Comparison of ENCODE assay signal across 25 cellular contexts in genomic region chr19:55067869-55068268, GRCh38. TPM values are rescaled to one million over a fixed set of nuclear protein-coding genes. Genes with fewer than 3 reads are reported as not detected.
DNase-seq lines count a peak whose midpoint lies in the region; FAIRE-seq and TF ChIP-seq lines count a peak whose summit lies in the region.
"Had no signal": no experiment of that assay in that cellular context is flagged by ENCODE, and none has a peak within 500 bp of the region (broad histone marks: within the 10 kb centered on the region; RNA-seq: fewer than 3 reads in every experiment).

No MANE protein-coding gene starts in this region.

- DNase-seq in Caco-2 (no peak), PC-9 (no peak), H1 (ENCODE audit: low read depth in 1 of 2, low spot score in 2 of 2) (no peak), mesothelial cell of epicardium (ENCODE audit: low spot score in 2 of 2, unreplicated experiment in 2 of 2) (no peak), NCI-H2029 (lab: John Stamatoyannopoulos, UW) (no peak)
- no peak for DNase-seq in stimulated activated CD4-positive, alpha-beta T cell treated with anti-CD3 and anti-CD28 coated beads, Interleukin-4, amount 100 ng/mL, for 4 hours
- DNase-seq in activated effector memory CD4-positive, alpha-beta T cell treated with anti-CD3 and anti-CD28 coated beads, Interleukin-2, amount 50 U/mL, for 16 hours = no peak
- DNase-seq: AML-193, C1 segment of cervical spinal cord, COR-L47, GOT3, HCEC 1CT, MV-4-11, NCI-H1105, NCI-H2029 treated with DMSO at 0.1 percent for 48 hours, NCI-H446 treated with DMSO at 0.1 percent for 48 hours, NCI-H526, NCI-H82, Peyer's patch, SHP77 treated with DMSO at 0.1 percent for 48 hours had no signal

- no peak for TF ChIP-seq RAD21 in H1 (IDR thresholded peaks at IDR 0.05 in 1 of 2, conservative IDR thresholded peaks at IDR 0.05 in 1 of 2; ENCODE audit: low read depth in 2 of 2, low read length in 2 of 2)

- peaks cover 24% of the 10 kb centered on the region for H3K36me3 Mint-ChIP-seq in Caco-2 (ENCODE audit: insufficient read depth, unreplicated experiment)
- peaks cover 2% of the 10 kb centered on the region for H3K36me3 Mint-ChIP-seq in mesothelial cell of epicardium
- H3K36me3 Mint-ChIP-seq: CD4-positive, alpha-beta memory T cell; IgD-negative memory B cell had no signal

- H4K8ac ChIP-seq in H1 (ENCODE audit: extremely low read depth, insufficient read depth, low read length) = no peak overlapping the region

- no peak for FAIRE-seq in H1 (lab: Jason Lieb, UNC)
- FAIRE-seq: A549, G401.6, GM12878 had no signal

- H3K27me3 Mint-ChIP-seq in Caco-2 (ENCODE audit: insufficient read depth, unreplicated experiment) (no peaks in the 10 kb centered on the region), mesothelial cell of epicardium (ENCODE audit: low read depth) (peaks cover 59% of the 10 kb centered on the region)

- H3K4me1 ChIP-seq in Caco-2 (peaks cover 19% of the 10 kb centered on the region), PC-9 (replicated peaks; ENCODE audit: insufficient read depth) (peaks cover 31% of the 10 kb centered on the region), H1 (replicated peaks in 1 of 4; ENCODE audit: control insufficient read depth in 3 of 4, insufficient read depth in 4 of 4, low read length in 3 of 4) (peaks cover 0 to 10% (median 5%) of the 10 kb centered on the region in 4 experiments; a peak in 6 of 7 replicates)

- no peak overlapping the region for H2BK20ac ChIP-seq in H1 (ENCODE audit: low read length)

- no peak overlapping the region for H4K91ac ChIP-seq in H1 (replicated peaks; ENCODE audit: insufficient read length, low read length)

- no peak overlapping the region for H2BK5ac ChIP-seq in H1 (ENCODE audit: low read depth, low read length)

- no peak overlapping the region for H2BK120ac ChIP-seq in H1 (replicated peaks; ENCODE audit: low read depth, low read length)

- H3K4me1 Mint-ChIP-seq in Caco-2 (ENCODE audit: low read depth, unreplicated experiment) (peaks cover 19% of the 10 kb centered on the region), mesothelial cell of epicardium (peaks cover 40% of the 10 kb centered on the region)

- peak overlapping the region; percentile 50; the same call in 1 of the 2 replicates for H2BK12ac ChIP-seq in H1 (ENCODE audit: low read depth, low read length)

- H3K4me2 ChIP-seq in PC-9 = peak overlapping the region; percentile 45; the same call in 1 of the 2 replicates
- H3K4me2 ChIP-seq in H1 (ENCODE audit: insufficient read depth in 1 of 2, low read depth in 2 of 2, low read length in 2 of 2) = no peak overlapping the region
- H3K4me2 ChIP-seq: A549 had no signal

- no peaks in the 10 kb centered on the region for H3K79me1 ChIP-seq in H1 (ENCODE audit: low read depth, low read length)

- peaks cover 4% of the 10 kb centered on the region for H3K23me2 ChIP-seq in H1 (ENCODE audit: low read depth, low read length)

- H2AK5ac ChIP-seq in H1 (ENCODE audit: low read depth, low read length) = no peak overlapping the region

- H3K27ac ChIP-seq in PC-9 (peak overlapping the region; percentile 98; the same call in 1 of the 2 replicates), H1 (ENCODE audit: low read depth, low read length) (no peak overlapping the region)
- H3K27ac ChIP-seq: A549, Peyer's patch had no signal

- H3K36me3 ChIP-seq in Caco-2 (ENCODE audit: control insufficient read depth, insufficient read depth, low read length) (no peaks in the 10 kb centered on the region), PC-9 (ENCODE audit: low read depth) (no peaks in the 10 kb centered on the region), H1 (ENCODE audit: control insufficient read depth in 2 of 4, insufficient read depth in 4 of 4, low read length in 3 of 4) (no peaks in the 10 kb centered on the region)
- H3K36me3 ChIP-seq: Peyer's patch had no signal

- TF ChIP-seq EP300 in H1 (IDR thresholded peaks at IDR 0.05; ENCODE audit: borderline replicate concordance in 1 of 2, low read depth in 2 of 2, low read length in 2 of 2) = no peak

- H3K27me3 ChIP-seq in Caco-2 (replicated peaks; ENCODE audit: control insufficient read depth, insufficient read depth, low read length) = no peaks in the 10 kb centered on the region
- no peaks in the 10 kb centered on the region for H3K27me3 ChIP-seq in PC-9 (ENCODE audit: insufficient read depth, low read depth)
- H3K27me3 ChIP-seq in H1 (replicated peaks in 1 of 4; ENCODE audit: control insufficient read depth in 3 of 4, extremely low read depth in 1 of 4, insufficient read depth in 3 of 4, low read length in 3 of 4) = peaks cover 18 to 78% (median 58%) of the 10 kb centered on the region in 4 experiments
- H3K27me3 ChIP-seq: Peyer's patch had no signal

- no peak overlapping the region for H3K23ac ChIP-seq in H1 (ENCODE audit: insufficient read length)

- no peaks in the 10 kb centered on the region for H3K9me3 ChIP-seq in Caco-2
- no peaks in the 10 kb centered on the region for H3K9me3 ChIP-seq in PC-9 (ENCODE audit: insufficient read depth, low read depth)
- no peaks in the 10 kb centered on the region for H3K9me3 ChIP-seq in H1 (ENCODE audit: insufficient read depth in 2 of 2, low read depth in 1 of 2, low read length in 1 of 2)
- H3K9me3 ChIP-seq: A549 had no signal

- H3K4me3 ChIP-seq in Caco-2 (ENCODE audit: low read depth, low read length) (no peak overlapping the region), PC-9 (no peak overlapping the region), H1 (ENCODE audit: extremely low read depth in 1 of 4, insufficient read depth in 2 of 4, low read depth in 3 of 4, low read length in 4 of 4) (no peak overlapping the region)
- H3K4me3 ChIP-seq: A549, GM12878, Peyer's patch had no signal

- H3K14ac ChIP-seq in H1 (ENCODE audit: insufficient read length) = no peak overlapping the region

- BruUV-seq in Caco-2 (replicated peaks; lab: Mats Ljungman, UMichigan) = no TSS peak
- no TSS peak for BruUV-seq in PC-9 (replicated peaks; lab: Mats Ljungman, UMichigan)

- H4K20me1 ChIP-seq in PC-9 (ENCODE audit: insufficient read depth) = no peaks in the 10 kb centered on the region
- peaks cover 0 to 5% of the 10 kb centered on the region in 2 experiments for H4K20me1 ChIP-seq in H1 (replicated peaks in 1 of 2; ENCODE audit: control insufficient read depth in 1 of 2, insufficient read depth in 2 of 2, low read length in 2 of 2)

- no peak overlapping the region for H4K5ac ChIP-seq in H1 (ENCODE audit: insufficient read length, low read depth, low read length)

- H3K4me3 Mint-ChIP-seq in Caco-2 (ENCODE audit: unreplicated experiment) (peak overlapping the region; percentile 88), mesothelial cell of epicardium (peak overlapping the region; percentile 20)

- 60% methylated on average over 3 of the region's 3 CpGs; no CpG with 5 or more reads in 1 of the 2 experiments for WGBS in H1 (ENCODE audit: extremely low coverage in 1 of 2, insufficient coverage in 1 of 2, insufficient read length in 1 of 2, insufficient replicate concordance in 2 of 2, low coverage in 1 of 2, low lambda C conversion rate in 2 of 2, missing lambda C conversion rate in 1 of 2), 2 experiments

- CTCF ChIA-PET in Caco-2 (lab: Charles Lee) (no interaction called here), PC-9 (lab: Charles Lee) (interaction anchor here (0.7 kb wide), 1 partner anchor 393 kb away, joined by 3 read pairs; no protein-coding TSS in a partner anchor), H1 (lab: Charles Lee; ENCODE audit: partially characterized antibody) (interaction anchor here (1.2 to 3.3 kb wide), 3 partner anchors 13 to 187 kb away, joined by 3 to 20 read pairs (median 3); no protein-coding TSS in a partner anchor)

- H3K27ac Mint-ChIP-seq in Caco-2 (ENCODE audit: unreplicated experiment) (no peak overlapping the region), mesothelial cell of epicardium (peak overlapping the region; percentile 68)
- H3K27ac Mint-ChIP-seq: CD4-positive, alpha-beta memory T cell; IgD-negative memory B cell had no signal

- no peak overlapping the region for H3K9ac ChIP-seq in H1 (replicated peaks in 1 of 4; ENCODE audit: extremely low read depth in 1 of 4, low read depth in 3 of 4, low read length in 3 of 4)

- H3K79me2 ChIP-seq in PC-9 (ENCODE audit: low read depth) = no peaks in the 10 kb centered on the region
- H3K79me2 ChIP-seq in H1 (ENCODE audit: control insufficient read depth in 1 of 2, insufficient read depth in 2 of 2, low read length in 2 of 2) = no peaks in the 10 kb centered on the region

- peaks cover 46% of the 10 kb centered on the region for H3F3A ChIP-seq in PC-9 (ENCODE audit: insufficient read depth, low read depth)

- H3K9me2 ChIP-seq in PC-9 (ENCODE audit: insufficient read depth) = no peaks in the 10 kb centered on the region

- H3K56ac ChIP-seq in H1 (replicated peaks; ENCODE audit: insufficient read length, low read depth, low read length) = no peak overlapping the region

- no peak for TF ChIP-seq CTCF in Caco-2 (IDR thresholded peaks at IDR 0.05; ENCODE audit: insufficient read depth in 1 of 2, low read depth in 1 of 2, low read length in 1 of 2, severe bottlenecking in 1 of 2, unreplicated experiment in 1 of 2)
- no peak for TF ChIP-seq CTCF in PC-9 (conservative IDR thresholded peaks at IDR 0.05)
- TF ChIP-seq CTCF in H1 (IDR thresholded peaks at IDR 0.05; ENCODE audit: control extremely low read depth in 1 of 3, insufficient read depth in 1 of 3, low read depth in 1 of 3, low read length in 3 of 3) = no peak
- no peak for TF ChIP-seq CTCF in mesothelial cell of epicardium (IDR thresholded peaks at IDR 0.05; ENCODE audit: unreplicated experiment)

- H2AFZ ChIP-seq in PC-9 = no peak overlapping the region
- no peak overlapping the region for H2AFZ ChIP-seq in H1 (ENCODE audit: low read length)

- H3K4ac ChIP-seq in H1 (replicated peaks; ENCODE audit: insufficient read length, low read depth, low read length) = no peak overlapping the region

- intact Hi-C loops in Caco-2 (cut with micrococcal nuclease; ENCODE audit: unreplicated experiment) = no loop called here
- intact Hi-C loops in PC-9 (cut with micrococcal nuclease; ENCODE audit: unreplicated experiment) = loop anchor here (2.0 to 10.0 kb wide), 4 partner anchors 49 to 603 kb away; partner anchors contain the start of genes LENG9, PPP1R12C and ZNF628

- no peak overlapping the region for H3K18ac ChIP-seq in H1 (ENCODE audit: extremely low read depth, low read length)

- POLR2A ChIA-PET in Caco-2 (lab: Charles Lee) = no interaction called here
- POLR2A ChIA-PET in PC-9 (lab: Charles Lee; ENCODE audit: unreplicated experiment) = interaction anchor here (0.9 kb wide), 1 partner anchor 13 kb away, joined by 19 read pairs; no protein-coding TSS in a partner anchor
- POLR2A ChIA-PET in H1 (lab: Charles Lee; ENCODE audit: partially characterized antibody) = interaction anchor here (0.6 to 5.8 kb wide), 8 partner anchors 8 to 620 kb away, joined by 3 to 33 read pairs (median 3); no protein-coding TSS in a partner anchor

- no peak for TF ChIP-seq POLR2A in H1 (IDR thresholded peaks at IDR 0.05; ENCODE audit: control extremely low read depth in 1 of 2, low read depth in 2 of 2, low read length in 2 of 2)

- H2BK15ac ChIP-seq in H1 (ENCODE audit: low read length) = no peak overlapping the region

- H3K9me3 Mint-ChIP-seq in Caco-2 (ENCODE audit: unreplicated experiment) = no peaks in the 10 kb centered on the region
- H3K9me3 Mint-ChIP-seq in mesothelial cell of epicardium = peaks cover 3% of the 10 kb centered on the region
- H3K9me3 Mint-ChIP-seq: IgD-negative memory B cell had no signal

RNA-seq across cellular contexts. Expression of gene RDH13, which starts 4.9 kb away (rescaled TPM):
- 43.3 and 49.8 TPM in 2 replicates for total RNA-seq in Caco-2 (2022)
- 39.8 and 42.1 TPM in 2 replicates for total RNA-seq in PC-9 (2021)
- 29.4 and 31.5 TPM in 2 replicates for total RNA-seq in H1 (2021; fragmentation: NEBNext Ultra II Directional; extraction: Animal tissue kit (Norgen Biotek cat#: 25700))
- polyA plus RNA-seq in H1 (2011; rRNA removed) = 15.9 and 20.5 TPM in 2 replicates
- 17.2 TPM for polyA plus RNA-seq in H1 (2011; cell fraction: cytosol; rRNA removed)
- polyA plus RNA-seq in H1 (2011; cell fraction: nucleus; rRNA removed) = 41.2 TPM
- 20.1 to 26.0 TPM (median 24.4 TPM) in 4 replicates for polyA plus RNA-seq in H1 (2012, experiment 1 of 2)
- polyA plus RNA-seq in H1 (2012, experiment 2 of 2) = 16.8 TPM
- 15.7 TPM for polyA plus RNA-seq in H1 (2013, experiment 1 of 2)
- polyA plus RNA-seq in H1 (2013, experiment 2 of 2) = 14.9 TPM
- 22.0 and 25.7 TPM in 2 replicates for polyA minus RNA-seq in H1 (2011; rRNA and poly(A)+ RNA removed)
- 18.3 TPM for polyA minus RNA-seq in H1 (2011; cell fraction: cytosol; rRNA and poly(A)+ RNA removed)
- 27.8 TPM for polyA minus RNA-seq in H1 (2011; cell fraction: nucleus; rRNA and poly(A)+ RNA removed)
- 81.0 to 88.6 TPM (median 85.7 TPM) in 3 replicates for total RNA-seq in mesothelial cell of epicardium

RNA-seq across cellular contexts. Expression of gene EPS8L1, which starts 7.8 kb away (rescaled TPM):
- total RNA-seq in Caco-2 (2022) (135 and 141 TPM in 2 replicates), PC-9 (2021) (111 and 162 TPM in 2 replicates), mesothelial cell of epicardium (375 to 425 TPM (median 396 TPM) in 3 replicates)
- 30.2 and 37.0 TPM in 2 replicates for total RNA-seq in H1 (2021; fragmentation: NEBNext Ultra II Directional; extraction: Animal tissue kit (Norgen Biotek cat#: 25700))
- 19.8 and 33.6 TPM in 2 replicates for polyA plus RNA-seq in H1 (2011; rRNA removed)
- 40.0 TPM for polyA plus RNA-seq in H1 (2011; cell fraction: cytosol; rRNA removed)
- 100 TPM for polyA plus RNA-seq in H1 (2011; cell fraction: nucleus; rRNA removed)
- 33.6 to 63.1 TPM (median 56.4 TPM) in 4 replicates for polyA plus RNA-seq in H1 (2012, experiment 1 of 2)
- polyA plus RNA-seq in H1 (2012, experiment 2 of 2) = 37.3 TPM
- polyA plus RNA-seq in H1 (2013, experiment 1 of 2) = 21.4 TPM
- 19.2 TPM for polyA plus RNA-seq in H1 (2013, experiment 2 of 2)
- polyA minus RNA-seq in H1 (2011; rRNA and poly(A)+ RNA removed) = 21.6 and 24.3 TPM in 2 replicates
- polyA minus RNA-seq in H1 (2011; cell fraction: cytosol; rRNA and poly(A)+ RNA removed) = 31.6 TPM
- polyA minus RNA-seq in H1 (2011; cell fraction: nucleus; rRNA and poly(A)+ RNA removed) = 27.3 TPM

RNA-seq across cellular contexts. Expression of gene GP6, which starts 29.8 kb away (rescaled TPM):
- total RNA-seq in Caco-2 (2022) (not detected in 2 replicates), PC-9 (2021) (0.76 and 1.3 TPM in 2 replicates), mesothelial cell of epicardium (0.78 to 1.4 TPM (median 1.4 TPM) in 3 replicates)
- total RNA-seq in H1 (2021; fragmentation: NEBNext Ultra II Directional; extraction: Animal tissue kit (Norgen Biotek cat#: 25700)) = 0.26 TPM in 1 of 2 replicates, not detected in the other
- 0.18 and 0.42 TPM in 2 replicates for polyA plus RNA-seq in H1 (2011; rRNA removed)
- 0.31 TPM for polyA plus RNA-seq in H1 (2011; cell fraction: cytosol; rRNA removed)
- polyA plus RNA-seq in H1 (2011; cell fraction: nucleus; rRNA removed) = 0.98 TPM
- polyA plus RNA-seq in H1 (2012, experiment 1 of 2) = 0.50 to 1.2 TPM (median 0.53 TPM) in 4 replicates
- not detected for polyA plus RNA-seq in H1 (2012, experiment 2 of 2)
- 0.18 TPM for polyA plus RNA-seq in H1 (2013, experiment 1 of 2)
- 0.11 TPM for polyA plus RNA-seq in H1 (2013, experiment 2 of 2)
- 0.22 and 0.66 TPM in 2 replicates for polyA minus RNA-seq in H1 (2011; rRNA and poly(A)+ RNA removed)
- not detected for polyA minus RNA-seq in H1 (2011; cell fraction: cytosol; rRNA and poly(A)+ RNA removed)
- 0.40 TPM for polyA minus RNA-seq in H1 (2011; cell fraction: nucleus; rRNA and poly(A)+ RNA removed)
- total RNA-seq: GM12878 had no signal
- polyA plus RNA-seq: CD4-positive, alpha-beta memory T cell; GM12878 had no signal

RNA-seq across cellular contexts. Expression of gene PPP1R12C, which starts 49.6 kb away (rescaled TPM):
- 104 TPM in 2 replicates for total RNA-seq in Caco-2 (2022)
- total RNA-seq in PC-9 (2021) = 110 and 114 TPM in 2 replicates
- total RNA-seq in H1 (2021; fragmentation: NEBNext Ultra II Directional; extraction: Animal tissue kit (Norgen Biotek cat#: 25700)) = 71.5 and 88.8 TPM in 2 replicates
- 31.7 and 49.5 TPM in 2 replicates for polyA plus RNA-seq in H1 (2011; rRNA removed)
- 56.3 TPM for polyA plus RNA-seq in H1 (2011; cell fraction: cytosol; rRNA removed)
- 230 TPM for polyA plus RNA-seq in H1 (2011; cell fraction: nucleus; rRNA removed)
- 62.6 to 73.1 TPM (median 72.1 TPM) in 4 replicates for polyA plus RNA-seq in H1 (2012, experiment 1 of 2)
- 47.9 TPM for polyA plus RNA-seq in H1 (2012, experiment 2 of 2)
- polyA plus RNA-seq in H1 (2013, experiment 1 of 2) = 59.9 TPM
- polyA plus RNA-seq in H1 (2013, experiment 2 of 2) = 53.5 TPM
- polyA minus RNA-seq in H1 (2011; rRNA and poly(A)+ RNA removed) = 12.3 and 14.2 TPM in 2 replicates
- 25.6 TPM for polyA minus RNA-seq in H1 (2011; cell fraction: cytosol; rRNA and poly(A)+ RNA removed)
- polyA minus RNA-seq in H1 (2011; cell fraction: nucleus; rRNA and poly(A)+ RNA removed) = 48.5 TPM
- 100 to 111 TPM (median 109 TPM) in 3 replicates for total RNA-seq in mesothelial cell of epicardium
